ENCODE assay signal across 18 cellular contexts in genomic region chr11:70472240-70472639, GRCh38.
DNase-seq lines count a peak whose midpoint lies in the region; ATAC-seq and TF ChIP-seq lines count a peak whose summit lies in the region.
"Had no signal": no experiment of that assay in that cellular context is flagged by ENCODE, and none has a peak within 500 bp of the region (broad histone marks: within the 10 kb centered on the region; RNA-seq: fewer than 3 reads in every experiment).

No MANE protein-coding gene starts in this region.

- no peak for TF ChIP-seq CTCF in endodermal cell (conservative IDR thresholded peaks at IDR 0.05)
- TF ChIP-seq CTCF in sigmoid colon (IDR thresholded peaks at IDR 0.05), result no peak
- no peak for TF ChIP-seq CTCF in suprapubic skin (IDR thresholded peaks at IDR 0.05)

- no peak overlapping the region for H3K4me3 ChIP-seq in BLaER1 treated with 17β-estradiol and CSF1 and Interleukin-3, amounts not matched to agents 10 nM and 100 nM
- H3K4me3 ChIP-seq in endodermal cell (ENCODE audit: low read length) (no peak overlapping the region), sigmoid colon (no peak overlapping the region), aorta (ENCODE audit: low read length in 2 of 2) (no peak overlapping the region), suprapubic skin (no peak overlapping the region)
- H3K4me3 ChIP-seq: GM12878, GM23338 had no signal

- no peak overlapping the region for H3K4me3 Mint-ChIP-seq in endodermal cell
- H3K4me3 Mint-ChIP-seq in stimulated activated naive CD8-positive, alpha-beta T cell treated with anti-CD3 and anti-CD28 coated beads, Interleukin-15, amount 100 ng/mL, for 72 hours, result no peak overlapping the region
- no peak overlapping the region for H3K4me3 Mint-ChIP-seq in activated T-cell treated with anti-CD3 and anti-CD28 coated beads, Interleukin-2, amount 50 U/mL, for 4 hours
- H3K4me3 Mint-ChIP-seq: CD14-positive monocyte; CD4-positive, alpha-beta T cell; CD8-positive, alpha-beta memory T cell; GM23338; H9 had no signal

- no peaks in the 10 kb centered on the region for H3K9me3 Mint-ChIP-seq in endodermal cell
- H3K9me3 Mint-ChIP-seq in stimulated activated naive CD8-positive, alpha-beta T cell treated with anti-CD3 and anti-CD28 coated beads, Interleukin-15, amount 100 ng/mL, for 72 hours, result no peaks in the 10 kb centered on the region
- no peaks in the 10 kb centered on the region for H3K9me3 Mint-ChIP-seq in activated T-cell treated with anti-CD3 and anti-CD28 coated beads, Interleukin-2, amount 50 U/mL, for 4 hours
- H3K9me3 Mint-ChIP-seq: CD4-positive, alpha-beta T cell; CD8-positive, alpha-beta memory T cell; GM23338; H9 had no signal

- no peak overlapping the region for H3K27ac Mint-ChIP-seq in endodermal cell
- no peak overlapping the region for H3K27ac Mint-ChIP-seq in stimulated activated naive CD8-positive, alpha-beta T cell treated with anti-CD3 and anti-CD28 coated beads, Interleukin-15, amount 100 ng/mL, for 72 hours
- H3K27ac Mint-ChIP-seq: CD14-positive monocyte; CD4-positive, alpha-beta T cell; CD8-positive, alpha-beta memory T cell; GM23338; H9 had no signal

- TF ChIP-seq EP300 in sigmoid colon (IDR thresholded peaks at IDR 0.05) (no peak), suprapubic skin (IDR thresholded peaks at IDR 0.05) (no peak)

- TF ChIP-seq POLR2A in sigmoid colon (IDR thresholded peaks at IDR 0.05) (no peak), suprapubic skin (IDR thresholded peaks at IDR 0.05) (no peak)

- peak overlapping the region in 6 of 11 experiments; percentile 65 to 96 (median 90); a peak in 9 of 22 replicates for H3K4me2 ChIP-seq in BLaER1 treated with 17β-estradiol and CSF1 and Interleukin-3, amounts not matched to agents 10 nM and 100 nM
- H3K4me2 ChIP-seq: GM23338 had no signal

- H3K36me3 ChIP-seq in BLaER1 treated with 17β-estradiol and CSF1 and Interleukin-3, amounts not matched to agents 10 nM and 100 nM, result no peaks in the 10 kb centered on the region
- no peaks in the 10 kb centered on the region for H3K36me3 ChIP-seq in endodermal cell (ENCODE audit: control insufficient read depth, insufficient read depth, low read length)
- no peaks in the 10 kb centered on the region for H3K36me3 ChIP-seq in sigmoid colon
- H3K36me3 ChIP-seq in aorta (ENCODE audit: control insufficient read depth in 1 of 2, insufficient read depth in 2 of 2, low read length in 1 of 2), result no peaks in the 10 kb centered on the region
- H3K36me3 ChIP-seq in suprapubic skin, result no peaks in the 10 kb centered on the region

- no peak overlapping the region for H3K9ac ChIP-seq in BLaER1 treated with 17β-estradiol and CSF1 and Interleukin-3, amounts not matched to agents 10 nM and 100 nM
- H3K9ac ChIP-seq in endodermal cell (ENCODE audit: extremely low read depth, low read length, poor library complexity, severe bottlenecking), result no peak overlapping the region

- peaks cover 0 to 9% (median 0%) of the 10 kb centered on the region in 11 experiments; a peak in 5 of 22 replicates for H3K27me3 ChIP-seq in BLaER1 treated with 17β-estradiol and CSF1 and Interleukin-3, amounts not matched to agents 10 nM and 100 nM
- H3K27me3 ChIP-seq in endodermal cell (ENCODE audit: control insufficient read depth, insufficient read depth, low read length, poor library complexity, severe bottlenecking), result no peaks in the 10 kb centered on the region
- H3K27me3 ChIP-seq in sigmoid colon, result no peaks in the 10 kb centered on the region
- no peaks in the 10 kb centered on the region for H3K27me3 ChIP-seq in aorta (ENCODE audit: control insufficient read depth in 1 of 2, insufficient read depth in 2 of 2, low read length in 1 of 2)
- H3K27me3 ChIP-seq in suprapubic skin, result peaks cover 3% of the 10 kb centered on the region

- 92 to 93% methylated on average over 9 of the region's 9 CpGs for WGBS in endodermal cell (ENCODE audit: insufficient coverage in 1 of 2, insufficient read length in 1 of 2), 2 experiments
- WGBS in sigmoid colon, 2 donors, result 95 to 96% methylated on average over 9 of the region's 9 CpGs
- 91% methylated on average over 9 of the region's 9 CpGs for WGBS in aorta, 2 donors
- WGBS in suprapubic skin, result 89% methylated on average over 9 of the region's 9 CpGs

- DNase-seq in endodermal cell (peak; percentile 31), sigmoid colon (peak; percentile 22), aorta (peak; percentile 17 to 41), suprapubic skin (ENCODE audit: low spot score in 2 of 2) (no peak)
- no peak for DNase-seq in stimulated activated naive CD8-positive, alpha-beta T cell treated with anti-CD3 and anti-CD28 coated beads, Interleukin-15, amount 100 ng/mL, for 72 hours
- no peak for DNase-seq in activated T-cell treated with anti-CD3 and anti-CD28 coated beads, Interleukin-2, amount 50 U/mL, for 4 hours
- DNase-seq: CD4-positive, alpha-beta T cell; DMS 273 treated with DMSO at 0.1 percent for 48 hours; DMS79; EL; GDM1; H9 had no signal

- peaks cover 0 to 10% (median 0%) of the 10 kb centered on the region in 11 experiments; a peak in 4 of 22 replicates for H4K20me1 ChIP-seq in BLaER1 treated with 17β-estradiol and CSF1 and Interleukin-3, amounts not matched to agents 10 nM and 100 nM

- no peaks in the 10 kb centered on the region for H3K9me3 ChIP-seq in BLaER1 treated with 17β-estradiol and CSF1 and Interleukin-3, amounts not matched to agents 10 nM and 100 nM (replicated peaks in 1 of 11)
- H3K9me3 ChIP-seq in endodermal cell (ENCODE audit: control insufficient read depth, low read length) (no peaks in the 10 kb centered on the region), sigmoid colon (no peaks in the 10 kb centered on the region), aorta (ENCODE audit: control insufficient read depth, low read length) (no peaks in the 10 kb centered on the region), suprapubic skin (no peaks in the 10 kb centered on the region)

- H3K4me1 Mint-ChIP-seq in endodermal cell, result no peaks in the 10 kb centered on the region
- no peaks in the 10 kb centered on the region for H3K4me1 Mint-ChIP-seq in stimulated activated naive CD8-positive, alpha-beta T cell treated with anti-CD3 and anti-CD28 coated beads, Interleukin-15, amount 100 ng/mL, for 72 hours
- H3K4me1 Mint-ChIP-seq in activated T-cell treated with anti-CD3 and anti-CD28 coated beads, Interleukin-2, amount 50 U/mL, for 4 hours (ENCODE audit: low read depth), result no peaks in the 10 kb centered on the region
- H3K4me1 Mint-ChIP-seq: CD8-positive, alpha-beta memory T cell had no signal

- no peaks in the 10 kb centered on the region for H3K36me3 Mint-ChIP-seq in endodermal cell (ENCODE audit: low read depth)
- no peaks in the 10 kb centered on the region for H3K36me3 Mint-ChIP-seq in activated T-cell treated with anti-CD3 and anti-CD28 coated beads, Interleukin-2, amount 50 U/mL, for 4 hours (ENCODE audit: insufficient read depth)
- H3K36me3 Mint-ChIP-seq: CD14-positive monocyte; CD8-positive, alpha-beta memory T cell had no signal

- H3K27me3 Mint-ChIP-seq in endodermal cell (ENCODE audit: insufficient read depth), result no peaks in the 10 kb centered on the region
- peaks cover 17% of the 10 kb centered on the region for H3K27me3 Mint-ChIP-seq in stimulated activated naive CD8-positive, alpha-beta T cell treated with anti-CD3 and anti-CD28 coated beads, Interleukin-15, amount 100 ng/mL, for 72 hours
- H3K27me3 Mint-ChIP-seq in activated T-cell treated with anti-CD3 and anti-CD28 coated beads, Interleukin-2, amount 50 U/mL, for 4 hours (ENCODE audit: low read depth), result peaks cover 3% of the 10 kb centered on the region
- H3K27me3 Mint-ChIP-seq: CD4-positive, alpha-beta T cell had no signal

- intact Hi-C loops in sigmoid colon (cut with DNase I), result no loop called here
- intact Hi-C loops in aorta (cut with DNase I), result no loop called here

- H3K4me1 ChIP-seq in BLaER1 treated with 17β-estradiol and CSF1 and Interleukin-3, amounts not matched to agents 10 nM and 100 nM, result peaks cover 39 to 64% (median 49%) of the 10 kb centered on the region in 10 experiments
- H3K4me1 ChIP-seq in endodermal cell (ENCODE audit: control insufficient read depth, insufficient read depth, low read length), result no peaks in the 10 kb centered on the region
- H3K4me1 ChIP-seq in sigmoid colon, result peaks cover 0 to 7% (median 0%) of the 10 kb centered on the region in 4 donors
- no peaks in the 10 kb centered on the region for H3K4me1 ChIP-seq in aorta (ENCODE audit: control insufficient read depth in 1 of 2, insufficient read depth in 2 of 2, low read length in 2 of 2)
- no peaks in the 10 kb centered on the region for H3K4me1 ChIP-seq in suprapubic skin

- ATAC-seq in aorta (ENCODE audit: low FRiP score), result no peak
- no peak for ATAC-seq in stimulated activated naive CD8-positive, alpha-beta T cell treated with anti-CD3 and anti-CD28 coated beads, Interleukin-15, amount 100 ng/mL, for 72 hours
- no peak for ATAC-seq in activated T-cell treated with anti-CD3 and anti-CD28 coated beads, Interleukin-2, amount 50 U/mL, for 4 hours
- ATAC-seq: GM12878, HCT116 had no signal

- H3K27ac ChIP-seq in BLaER1 treated with 17β-estradiol and CSF1 and Interleukin-3, amounts not matched to agents 10 nM and 100 nM, result no peak overlapping the region
- H3K27ac ChIP-seq in endodermal cell (ENCODE audit: low read depth, low read length), result no peak overlapping the region
- H3K27ac ChIP-seq in sigmoid colon, result no peak overlapping the region
- no peak overlapping the region for H3K27ac ChIP-seq in aorta (ENCODE audit: low read depth in 1 of 2, low read length in 2 of 2)
- no peak overlapping the region for H3K27ac ChIP-seq in suprapubic skin

Comparison
In these comparisons a context has a peak if more than half of its experiments do, and no peak if none do; other contexts are left out.
1. DNase-seq: peak in endodermal cell (single experiment), sigmoid colon (single experiment) and aorta (2 of 2); none in stimulated activated naive CD8-positive, alpha-beta T cell treated with anti-CD3 and anti-CD28 coated beads, Interleukin-15, amount 100 ng/mL, for 72 hours (0 of 2), suprapubic skin (0 of 2) and activated T-cell treated with anti-CD3 and anti-CD28 coated beads, Interleukin-2, amount 50 U/mL, for 4 hours (single experiment).